ENCODE assay signal across 22 cellular contexts in genomic region chr22:45640291-45640940, GRCh38. TPM values are rescaled to one million over a fixed set of nuclear protein-coding genes. Genes with fewer than 3 reads are reported as not detected.
DNase-seq lines count a peak whose midpoint lies in the region; ATAC-seq and TF ChIP-seq lines count a peak whose summit lies in the region.
"Had no signal": no experiment of that assay in that cellular context is flagged by ENCODE, and none has a peak within 500 bp of the region (broad histone marks: within the 10 kb centered on the region; RNA-seq: fewer than 3 reads in every experiment).

No MANE protein-coding gene starts in this region.

- peak overlapping the region; percentile 67 for H3K4me2 ChIP-seq in PC-9

- no peak overlapping the region for H2AFZ ChIP-seq in PC-9

- H3K9me2 ChIP-seq in PC-9 (ENCODE audit: insufficient read depth), result no peaks in the 10 kb centered on the region

- CTCF ChIA-PET in PC-9 (lab: Charles Lee), result no interaction called here
- CTCF ChIA-PET in activated naive CD4-positive, alpha-beta T cell treated with anti-CD3 and anti-CD28 coated beads, Interleukin-2, amount 10 ng/mL, durations not matched to agents 7 days and 5 days (lab: Charles Lee), result no interaction called here

- peaks cover 87% of the 10 kb centered on the region for H3K27me3 Mint-ChIP-seq in activated naive CD4-positive, alpha-beta T cell treated with anti-CD3 and anti-CD28 coated beads, Interleukin-2, amount 10 ng/mL, durations not matched to agents 7 days and 5 days

- POLR2A ChIA-PET in PC-9 (lab: Charles Lee; ENCODE audit: unreplicated experiment), result interaction anchor here (0.7 kb wide), 1 partner anchor 48 kb away, joined by 4 read pairs; no protein-coding TSS in a partner anchor

- peaks cover 26% of the 10 kb centered on the region for H3K4me1 Mint-ChIP-seq in activated naive CD4-positive, alpha-beta T cell treated with anti-CD3 and anti-CD28 coated beads, Interleukin-2, amount 10 ng/mL, durations not matched to agents 7 days and 5 days
- H3K4me1 Mint-ChIP-seq: neural crest cell had no signal

- intact Hi-C loops in Right ventricle myocardium superior (cut with DNase I), result no loop called here
- intact Hi-C loops in PC-9 (cut with micrococcal nuclease; ENCODE audit: unreplicated experiment), result loop anchor here (10.0 kb wide), 2 partner anchors 194 to 474 kb away; no protein-coding TSS in a partner anchor
- intact Hi-C loops in heart left ventricle (cut with DNase I), result loop anchor here in 7 of 10 donors (5.0 to 10.0 kb wide), 4 partner anchors 63 to 474 kb away; no protein-coding TSS in a partner anchor
- intact Hi-C loops in upper lobe of right lung (cut with DNase I), result loop anchor here (5.0 to 10.0 kb wide), 2 partner anchors 224 to 332 kb away; no protein-coding TSS in a partner anchor

- H3K9me3 ChIP-seq in right atrium auricular region (no peaks in the 10 kb centered on the region), PC-9 (ENCODE audit: insufficient read depth, low read depth) (peaks cover 3% of the 10 kb centered on the region; the same call in 1 of the 2 replicates), heart left ventricle (no peaks in the 10 kb centered on the region), upper lobe of right lung (no peaks in the 10 kb centered on the region)
- H3K9me3 ChIP-seq: breast epithelium had no signal

- no peak overlapping the region for H3K27ac Mint-ChIP-seq in activated naive CD4-positive, alpha-beta T cell treated with anti-CD3 and anti-CD28 coated beads, Interleukin-2, amount 10 ng/mL, durations not matched to agents 7 days and 5 days
- H3K27ac Mint-ChIP-seq: CD4-positive, alpha-beta T cell; HFFc6 had no signal

- peaks cover 0 to 3% of the 10 kb centered on the region in 2 donors for H3K4me1 ChIP-seq in right atrium auricular region
- peaks cover 56% of the 10 kb centered on the region for H3K4me1 ChIP-seq in PC-9 (replicated peaks; ENCODE audit: insufficient read depth)
- H3K4me1 ChIP-seq in heart left ventricle, result peaks cover 0 to 16% (median 2%) of the 10 kb centered on the region in 12 donors
- peaks cover 18% of the 10 kb centered on the region for H3K4me1 ChIP-seq in upper lobe of right lung

- TF ChIP-seq CTCF in right atrium auricular region (IDR thresholded peaks at IDR 0.05) (no peak), PC-9 (conservative IDR thresholded peaks at IDR 0.05) (no peak), heart left ventricle (IDR thresholded peaks at IDR 0.05) (no peak), upper lobe of right lung (IDR thresholded peaks at IDR 0.05) (no peak)

- ATAC-seq in Right ventricle myocardium superior (ENCODE audit: poor library complexity) (peak; percentile 83), heart left ventricle (peak; percentile 59 to 78 (median 71)), upper lobe of right lung (no peak)

- H3K9me3 Mint-ChIP-seq in activated naive CD4-positive, alpha-beta T cell treated with anti-CD3 and anti-CD28 coated beads, Interleukin-2, amount 10 ng/mL, durations not matched to agents 7 days and 5 days, result no peaks in the 10 kb centered on the region
- H3K9me3 Mint-ChIP-seq: CD4-positive, alpha-beta T cell; HFFc6; neural crest cell had no signal

- no TSS peak for BruUV-seq in PC-9 (replicated peaks; lab: Mats Ljungman, UMichigan)

- H3K36me3 Mint-ChIP-seq in activated naive CD4-positive, alpha-beta T cell treated with anti-CD3 and anti-CD28 coated beads, Interleukin-2, amount 10 ng/mL, durations not matched to agents 7 days and 5 days, result no peaks in the 10 kb centered on the region

- peaks cover 37% of the 10 kb centered on the region for H3F3A ChIP-seq in PC-9 (ENCODE audit: insufficient read depth, low read depth)

- no peak for TF ChIP-seq POLR2A in heart left ventricle (IDR thresholded peaks at IDR 0.05)

- no peak overlapping the region for H3K27ac ChIP-seq in right atrium auricular region
- peak overlapping the region; percentile 95 for H3K27ac ChIP-seq in PC-9
- no peak overlapping the region for H3K27ac ChIP-seq in heart left ventricle
- no peak overlapping the region for H3K27ac ChIP-seq in upper lobe of right lung
- H3K27ac ChIP-seq: breast epithelium had no signal

- H3K4me3 ChIP-seq in right atrium auricular region, result no peak overlapping the region
- no peak overlapping the region for H3K4me3 ChIP-seq in PC-9
- H3K4me3 ChIP-seq in heart left ventricle, result no peak overlapping the region
- H3K4me3 ChIP-seq in upper lobe of right lung, result no peak overlapping the region
- H3K4me3 ChIP-seq: breast epithelium had no signal

- H4K20me1 ChIP-seq in PC-9 (ENCODE audit: insufficient read depth), result no peaks in the 10 kb centered on the region

- no peak overlapping the region for H3K4me3 Mint-ChIP-seq in activated naive CD4-positive, alpha-beta T cell treated with anti-CD3 and anti-CD28 coated beads, Interleukin-2, amount 10 ng/mL, durations not matched to agents 7 days and 5 days
- H3K4me3 Mint-ChIP-seq: CD4-positive, alpha-beta T cell; HFFc6; neural crest cell had no signal

- H3K36me3 ChIP-seq in right atrium auricular region, result no peaks in the 10 kb centered on the region
- no peaks in the 10 kb centered on the region for H3K36me3 ChIP-seq in PC-9 (ENCODE audit: low read depth)
- H3K36me3 ChIP-seq in heart left ventricle, result no peaks in the 10 kb centered on the region
- no peaks in the 10 kb centered on the region for H3K36me3 ChIP-seq in upper lobe of right lung
- H3K36me3 ChIP-seq: breast epithelium had no signal

- no peaks in the 10 kb centered on the region for H3K27me3 ChIP-seq in right atrium auricular region
- H3K27me3 ChIP-seq in PC-9 (ENCODE audit: insufficient read depth, low read depth), result no peaks in the 10 kb centered on the region
- H3K27me3 ChIP-seq in heart left ventricle, result peaks cover 0 to 40% (median 7%) of the 10 kb centered on the region in 9 donors
- peaks cover 3% of the 10 kb centered on the region for H3K27me3 ChIP-seq in upper lobe of right lung
- H3K27me3 ChIP-seq: breast epithelium had no signal

- no peak for DNase-seq in Right ventricle myocardium superior
- no peak for DNase-seq in right atrium auricular region (ENCODE audit: low spot score)
- no peak for DNase-seq in PC-9
- DNase-seq in heart left ventricle, result peak in 1 of 5 donors; percentile 51
- DNase-seq in upper lobe of right lung, result peak; percentile 18
- DNase-seq in activated naive CD4-positive, alpha-beta T cell treated with anti-CD3 and anti-CD28 coated beads, Interleukin-2, amount 10 ng/mL, durations not matched to agents 7 days and 5 days, result no peak
- DNase-seq in EL, result no peak
- DNase-seq in HUDEP-2 (lab: John Stamatoyannopoulos, UW; ENCODE audit: unreplicated experiment in 76 of 76), result no peak
- DNase-seq: ACHN; CD4-positive, alpha-beta T cell; dermis blood vessel endothelial cell; DMS53; foreskin melanocyte; HFFc6; KBM-7; midbrain; NCI-H1048; NCI-H2081; NCI-H510A; stimulated activated CD8-positive, alpha-beta memory T cell treated with anti-CD3 and anti-CD28 coated beads, Interleukin-4, amount 100 ng/mL, for 48 hours had no signal

- WGBS in heart left ventricle, 4 donors, result 50 to 66% (median 56%) methylated on average over 3 to 7 of the region's 7 CpGs

- no peaks in the 10 kb centered on the region for H3K79me2 ChIP-seq in PC-9 (ENCODE audit: low read depth)

RNA-seq across cellular contexts. Expression of gene ATXN10, which starts 31.2 kb away (rescaled TPM):
- total RNA-seq in Right ventricle myocardium superior, result 119 TPM
- total RNA-seq in right atrium auricular region, result 10 to 100 TPM; 85.3 to 88.5 TPM
- 275 and 303 TPM in 2 replicates for total RNA-seq in PC-9 (2021)
- 100 to 1,000 TPM in 8 of 9 donors, 10 to 100 TPM in 1; 91.0 to 192 (median 155) TPM for total RNA-seq in heart left ventricle
- polyA plus RNA-seq in heart left ventricle, result 100 to 1,000 TPM in 1 of 2 donors, 10 to 100 TPM in 1; 55.0 to 111 TPM
- 125 TPM for total RNA-seq in upper lobe of right lung
